31 cellular contexts compared by ENCODE assay signal in genomic region chr6:16608444-16608843, GRCh38.
"Had no signal": no experiment of that assay in that cellular context is flagged by ENCODE, and none has a peak within 500 bp of the region (broad histone marks: within the 10 kb centered on the region; RNA-seq: fewer than 3 reads in every experiment).

No MANE protein-coding gene starts in this region.

- H3K4me3 ChIP-seq: ascending aorta, breast epithelium, cardiac muscle cell, coronary artery, dorsolateral prefrontal cortex, gastrocnemius medialis had no signal

- ATAC-seq: activated CD4-positive, alpha-beta T cell treated with anti-CD3 and anti-CD28 coated beads for 36 hours; activated CD8-positive, alpha-beta memory T cell treated with anti-CD3 and anti-CD28 coated beads, Interleukin-2, amount 10 ng/mL, durations not matched to agents 7 days and 5 days; activated CD8-positive, alpha-beta T cell treated with anti-CD3 and anti-CD28 coated beads, Interleukin-2, amount 10 ng/mL, durations not matched to agents 7 days and 5 days; activated naive CD4-positive, alpha-beta T cell treated with anti-CD3 and anti-CD28 coated beads, Interleukin-2, amount 50 U/mL, for 72 hours; esophagus mucosa; foreskin keratinocyte; gastrocnemius medialis had no signal

- H3K4me1 Mint-ChIP-seq: endodermal cell had no signal

- H3K27me3 Mint-ChIP-seq: activated CD4-positive, alpha-beta memory T cell treated with anti-CD3 and anti-CD28 coated beads for 36 hours; activated CD4-positive, alpha-beta T cell treated with anti-CD3 and anti-CD28 coated beads, Interleukin-2, amount 10 ng/mL, durations not matched to agents 24 days and 14 days; activated CD8-positive, alpha-beta memory T cell treated with anti-CD3 and anti-CD28 coated beads, Interleukin-2, amount 10 ng/mL, durations not matched to agents 7 days and 5 days; activated naive CD4-positive, alpha-beta T cell treated with anti-CD3 and anti-CD28 coated beads, Interleukin-2, amount 10 ng/mL, durations not matched to agents 7 days and 5 days; activated naive CD8-positive, alpha-beta T cell treated with anti-CD3 and anti-CD28 coated beads, Interleukin-2, amount 10 ng/mL, durations not matched to agents 7 days and 5 days; brain; dendritic cell treated with granulocyte-macrophage colony-stimulating factor and Interleukin-4, amounts not matched to agents 40 ng/mL and 50 ng/mL, for 4 days had no signal

- H3K4me1 ChIP-seq: ascending aorta, breast epithelium, foreskin keratinocyte, gastrocnemius medialis had no signal

- H3K9me3 ChIP-seq: ascending aorta, breast epithelium, gastrocnemius medialis had no signal

- H3K27ac Mint-ChIP-seq: activated CD4-positive, alpha-beta memory T cell treated with anti-CD3 and anti-CD28 coated beads for 36 hours; activated CD4-positive, alpha-beta T cell treated with anti-CD3 and anti-CD28 coated beads for 36 hours; activated CD4-positive, alpha-beta T cell treated with anti-CD3 and anti-CD28 coated beads, Interleukin-2, amount 10 ng/mL, durations not matched to agents 24 days and 14 days; activated CD8-positive, alpha-beta memory T cell treated with anti-CD3 and anti-CD28 coated beads, Interleukin-2, amount 10 ng/mL, durations not matched to agents 7 days and 5 days; activated CD8-positive, alpha-beta T cell treated with anti-CD3 and anti-CD28 coated beads, Interleukin-2, amount 10 ng/mL, durations not matched to agents 7 days and 5 days; activated naive CD4-positive, alpha-beta T cell treated with anti-CD3 and anti-CD28 coated beads, Interleukin-2, amount 10 ng/mL, durations not matched to agents 7 days and 5 days; activated naive CD4-positive, alpha-beta T cell treated with anti-CD3 and anti-CD28 coated beads, Interleukin-2, amount 50 U/mL, for 72 hours; activated naive CD8-positive, alpha-beta T cell treated with anti-CD3 and anti-CD28 coated beads, Interleukin-2, amount 10 ng/mL, durations not matched to agents 7 days and 5 days; dendritic cell treated with granulocyte-macrophage colony-stimulating factor and Interleukin-4, amounts not matched to agents 40 ng/mL and 50 ng/mL, for 4 days; endodermal cell had no signal

- DNase-seq: activated CD4-positive, alpha-beta memory T cell treated with anti-CD3 and anti-CD28 coated beads for 36 hours; activated CD4-positive, alpha-beta T cell treated with anti-CD3 and anti-CD28 coated beads for 36 hours; activated CD4-positive, alpha-beta T cell treated with anti-CD3 and anti-CD28 coated beads, Interleukin-2, amount 10 ng/mL, durations not matched to agents 24 days and 14 days; activated CD4-positive, CD25-positive, alpha-beta regulatory T cell; activated CD4-positive, CD25-positive, alpha-beta regulatory T cell treated with anti-CD3 and anti-CD28 coated beads, Interleukin-2, amount 50 U/mL, for 72 hours; activated CD8-positive, alpha-beta memory T cell treated with anti-CD3 and anti-CD28 coated beads, Interleukin-2, amount 10 ng/mL, durations not matched to agents 7 days and 5 days; activated CD8-positive, alpha-beta memory T cell treated with anti-CD3 and anti-CD28 coated beads, Interleukin-2, amount 50 U/mL, for 4 hours; activated CD8-positive, alpha-beta T cell treated with anti-CD3 and anti-CD28 coated beads, Interleukin-2, amount 10 ng/mL, durations not matched to agents 7 days and 5 days; activated gamma-delta T cell; activated naive CD4-positive, alpha-beta T cell; activated naive CD4-positive, alpha-beta T cell treated with anti-CD3 and anti-CD28 coated beads, Interleukin-2, amount 10 ng/mL, durations not matched to agents 7 days and 5 days; activated naive CD8-positive, alpha-beta T cell treated with anti-CD3 and anti-CD28 coated beads, Interleukin-2, amount 10 ng/mL, durations not matched to agents 7 days and 5 days; activated T-cell treated with anti-CD3 and anti-CD28 coated beads, Interleukin-2, amount 50 U/mL, for 1 hour; activated T-cell treated with anti-CD3 and anti-CD28 coated beads, Interleukin-2, amount 50 U/mL, for 48 hours; central memory CD4-positive, alpha-beta T cell; cerebellar nuclear complex; dorsolateral prefrontal cortex; effector memory CD4-positive, alpha-beta T cell; endodermal cell; foreskin keratinocyte; gastrocnemius medialis; glutamatergic neuron; T-helper 2 cell had no signal

- H3K27ac ChIP-seq: ascending aorta, breast epithelium, cardiac muscle cell, coronary artery, foreskin keratinocyte, gastrocnemius medialis had no signal

- H3K4me3 Mint-ChIP-seq: activated CD4-positive, alpha-beta memory T cell treated with anti-CD3 and anti-CD28 coated beads for 36 hours; activated CD4-positive, alpha-beta T cell treated with anti-CD3 and anti-CD28 coated beads for 36 hours; activated CD4-positive, alpha-beta T cell treated with anti-CD3 and anti-CD28 coated beads, Interleukin-2, amount 10 ng/mL, durations not matched to agents 24 days and 14 days; activated CD8-positive, alpha-beta memory T cell treated with anti-CD3 and anti-CD28 coated beads, Interleukin-2, amount 10 ng/mL, durations not matched to agents 7 days and 5 days; activated CD8-positive, alpha-beta T cell treated with anti-CD3 and anti-CD28 coated beads, Interleukin-2, amount 10 ng/mL, durations not matched to agents 7 days and 5 days; activated naive CD4-positive, alpha-beta T cell treated with anti-CD3 and anti-CD28 coated beads, Interleukin-2, amount 10 ng/mL, durations not matched to agents 7 days and 5 days; activated naive CD8-positive, alpha-beta T cell treated with anti-CD3 and anti-CD28 coated beads, Interleukin-2, amount 10 ng/mL, durations not matched to agents 7 days and 5 days; brain; dendritic cell treated with granulocyte-macrophage colony-stimulating factor and Interleukin-4, amounts not matched to agents 40 ng/mL and 50 ng/mL, for 4 days; endodermal cell had no signal

- H3K9me3 Mint-ChIP-seq: activated CD4-positive, alpha-beta memory T cell treated with anti-CD3 and anti-CD28 coated beads for 36 hours; activated naive CD4-positive, alpha-beta T cell treated with anti-CD3 and anti-CD28 coated beads, Interleukin-2, amount 10 ng/mL, durations not matched to agents 7 days and 5 days; activated naive CD8-positive, alpha-beta T cell treated with anti-CD3 and anti-CD28 coated beads, Interleukin-2, amount 10 ng/mL, durations not matched to agents 7 days and 5 days; dendritic cell treated with granulocyte-macrophage colony-stimulating factor and Interleukin-4, amounts not matched to agents 40 ng/mL and 50 ng/mL, for 4 days; endodermal cell had no signal

- H3K36me3 ChIP-seq: ascending aorta, breast epithelium, cardiac muscle cell, gastrocnemius medialis had no signal

- H3K27me3 ChIP-seq: ascending aorta, breast epithelium, cardiac muscle cell, dorsolateral prefrontal cortex, foreskin keratinocyte, gastrocnemius medialis had no signal
